In the genomic region with DNA sequence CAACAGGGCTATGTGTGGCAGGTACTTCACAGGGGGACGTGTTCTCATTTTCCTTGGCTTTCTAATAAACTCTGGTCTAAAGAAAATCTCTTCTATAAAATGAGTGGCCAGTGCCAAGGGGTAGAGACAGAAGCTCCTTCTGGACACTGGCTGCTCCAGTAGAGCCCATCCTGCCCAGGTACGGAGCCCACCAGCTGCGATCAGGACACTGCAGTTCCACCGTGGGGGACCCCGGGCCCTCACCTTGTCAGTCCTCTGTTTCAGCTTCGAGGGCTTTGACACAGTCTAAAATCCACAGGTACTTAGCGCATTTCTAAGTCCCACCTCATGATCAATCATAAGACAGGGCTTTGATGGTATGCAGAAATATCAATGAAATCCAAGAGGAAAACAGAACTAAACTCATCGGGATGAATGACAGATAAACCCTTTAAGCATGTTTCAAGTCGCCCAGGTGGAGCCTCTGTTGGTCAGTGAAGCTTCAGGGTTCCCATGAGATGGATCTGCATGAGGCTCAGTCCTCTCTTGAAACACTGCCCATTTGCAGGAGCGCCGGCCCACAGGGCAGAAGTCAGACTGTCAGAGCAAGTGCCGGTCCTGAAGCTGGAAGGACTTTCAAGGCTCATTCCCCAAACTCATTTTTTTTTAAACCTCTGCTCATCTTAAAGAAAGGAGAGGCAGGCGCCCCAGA, we compare ENCODE assay signal across 1 cellular context.
TF ChIP-seq lines count a peak whose summit lies in the region.

No MANE protein-coding gene starts in this region.

TF ChIP-seq in SK-N-SH treated with all-trans-retinoic acid at 6 μM for 48 hours, 23 proteins besides CTCF, POLR2A, EP300 and RAD21 (continued from another document):
- TF ChIP-seq, protein P1, sequence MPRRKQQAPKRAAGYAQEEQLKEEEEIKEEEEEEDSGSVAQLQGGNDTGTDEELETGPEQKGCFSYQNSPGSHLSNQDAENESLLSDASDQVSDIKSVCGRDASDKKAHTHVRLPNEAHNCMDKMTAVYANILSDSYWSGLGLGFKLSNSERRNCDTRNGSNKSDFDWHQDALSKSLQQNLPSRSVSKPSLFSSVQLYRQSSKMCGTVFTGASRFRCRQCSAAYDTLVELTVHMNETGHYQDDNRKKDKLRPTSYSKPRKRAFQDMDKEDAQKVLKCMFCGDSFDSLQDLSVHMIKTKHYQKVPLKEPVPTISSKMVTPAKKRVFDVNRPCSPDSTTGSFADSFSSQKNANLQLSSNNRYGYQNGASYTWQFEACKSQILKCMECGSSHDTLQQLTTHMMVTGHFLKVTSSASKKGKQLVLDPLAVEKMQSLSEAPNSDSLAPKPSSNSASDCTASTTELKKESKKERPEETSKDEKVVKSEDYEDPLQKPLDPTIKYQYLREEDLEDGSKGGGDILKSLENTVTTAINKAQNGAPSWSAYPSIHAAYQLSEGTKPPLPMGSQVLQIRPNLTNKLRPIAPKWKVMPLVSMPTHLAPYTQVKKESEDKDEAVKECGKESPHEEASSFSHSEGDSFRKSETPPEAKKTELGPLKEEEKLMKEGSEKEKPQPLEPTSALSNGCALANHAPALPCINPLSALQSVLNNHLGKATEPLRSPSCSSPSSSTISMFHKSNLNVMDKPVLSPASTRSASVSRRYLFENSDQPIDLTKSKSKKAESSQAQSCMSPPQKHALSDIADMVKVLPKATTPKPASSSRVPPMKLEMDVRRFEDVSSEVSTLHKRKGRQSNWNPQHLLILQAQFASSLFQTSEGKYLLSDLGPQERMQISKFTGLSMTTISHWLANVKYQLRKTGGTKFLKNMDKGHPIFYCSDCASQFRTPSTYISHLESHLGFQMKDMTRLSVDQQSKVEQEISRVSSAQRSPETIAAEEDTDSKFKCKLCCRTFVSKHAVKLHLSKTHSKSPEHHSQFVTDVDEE (CRISPR knock-in tag; IDR thresholded peaks at IDR 0.05): no peak
- no peak for TF ChIP-seq ZNF70 (CRISPR knock-in tag; IDR thresholded peaks at IDR 0.05)
